In genomic region chr11:47778878-47779483, GRCh38 we compare ENCODE assay signal across 16 cellular contexts.
"Had no signal": no experiment of that assay in that cellular context is flagged by ENCODE, and none has a peak within 500 bp of the region (broad histone marks: within the 10 kb centered on the region; RNA-seq: fewer than 3 reads in every experiment).

No MANE protein-coding gene starts in this region.

- H3K9me3 Mint-ChIP-seq: endodermal cell; naive thymus-derived CD4-positive, alpha-beta T cell; type B pancreatic cell had no signal

- H3K27me3 ChIP-seq: foreskin keratinocyte, left lung, neutrophil, thyroid gland had no signal

- H3K27ac Mint-ChIP-seq: type B pancreatic cell had no signal

- DNase-seq: effector CD4-positive, alpha-beta T cell; endodermal cell; erythroblast; foreskin keratinocyte; hypothalamus; islet precursor cell; left lung; naive thymus-derived CD4-positive, alpha-beta T cell; posterior cingulate gyrus; small intestine; stimulated activated CD4-positive, alpha-beta T cell treated with anti-CD3 and anti-CD28 coated beads, Interleukin-12 subunit alpha, Interleukin-12 subunit beta, amount 100 ng/mL, for 4 hours; stimulated activated naive CD4-positive, alpha-beta T cell treated with Interleukin-2 at 50 U/mL for 16 hours; thyroid gland had no signal

- H3K27me3 Mint-ChIP-seq: naive thymus-derived CD4-positive, alpha-beta T cell; type B pancreatic cell had no signal

- H3K9me3 ChIP-seq: left lung, neutrophil, thyroid gland had no signal

- H3K4me1 ChIP-seq: foreskin keratinocyte, left lung, thyroid gland had no signal

- H3K4me3 ChIP-seq: coronary artery, left lung, thyroid gland had no signal

- H3K4me3 Mint-ChIP-seq: endodermal cell; naive thymus-derived CD4-positive, alpha-beta T cell; type B pancreatic cell had no signal

- ATAC-seq: foreskin keratinocyte; left lung; naive thymus-derived CD4-positive, alpha-beta T cell had no signal

- H3K27ac ChIP-seq: coronary artery, foreskin keratinocyte, left lung, neutrophil, thyroid gland had no signal
